ENCODE assay signal across 1 cellular context in genomic region chr17:59627770-59628171, GRCh38.
TF ChIP-seq lines count a peak whose summit lies in the region.

No MANE protein-coding gene starts in this region.

TF ChIP-seq in GM12878, 131 proteins besides CTCF, POLR2A, EP300 and RAD21:
- TF ChIP-seq SREBF1 (IDR thresholded peaks at IDR 0.05; ENCODE audit: low read length) (no peak), RAD51 (IDR thresholded peaks at IDR 0.05) (no peak), BMI1 (IDR thresholded peaks at IDR 0.05; ENCODE audit: borderline replicate concordance) (no peak), MTA2 (IDR thresholded peaks at IDR 0.05; ENCODE audit: low read depth) (peak; percentile 19; the same call in 1 of the 2 replicates), RUNX3 (IDR thresholded peaks at IDR 0.05; ENCODE audit: low read length) (0 out of 2 replicates have a peak, but pooled peaks have one; percentile 13), TAF1 (IDR thresholded peaks at IDR 0.05; ENCODE audit: borderline replicate concordance, low read depth, low read length) (no peak), JUNB (IDR thresholded peaks at IDR 0.05) (peak; percentile 76), CBX5 (IDR thresholded peaks at IDR 0.05; ENCODE audit: low read depth) (no peak), HDAC2 (IDR thresholded peaks at IDR 0.05) (no peak), RELA (IDR thresholded peaks at IDR 0.05; ENCODE audit: borderline replicate concordance, partially characterized antibody) (no peak), ZNF24 (IDR thresholded peaks at IDR 0.05) (no peak), REST (IDR thresholded peaks at IDR 0.05; ENCODE audit: low read depth, low read length) (no peak), ETV6 (conservative IDR thresholded peaks at IDR 0.05 in 1 of 2, IDR thresholded peaks at IDR 0.05 in 1 of 2; ENCODE audit: borderline replicate concordance in 1 of 2, low read depth in 1 of 2) (peak in 1 of 2 experiments; percentile 58; a peak in 1 of 4 replicates), IKZF1 (conservative IDR thresholded peaks at IDR 0.05) (peak; percentile 58), ATF3 (IDR thresholded peaks at IDR 0.05; ENCODE audit: borderline replicate concordance, extremely low read depth, low read depth, low read length) (no peak), ZNF384 (IDR thresholded peaks at IDR 0.05; ENCODE audit: borderline replicate concordance, low read depth, low read length) (no peak), NFIC (IDR thresholded peaks at IDR 0.05; ENCODE audit: low read depth, low read length) (peak; percentile 52; the same call in 1 of the 2 replicates), DPF2 (IDR thresholded peaks at IDR 0.05) (peak; percentile 41; the same call in 1 of the 2 replicates), IKZF2 (IDR thresholded peaks at IDR 0.05) (peak; percentile 61 to 78; a peak in 3 of 4 replicates), RELB (IDR thresholded peaks at IDR 0.05; ENCODE audit: low read depth) (0 out of 2 replicates have a peak, but pooled peaks have one; percentile 31)
